17 cellular contexts compared by ENCODE assay signal in the genomic region with DNA sequence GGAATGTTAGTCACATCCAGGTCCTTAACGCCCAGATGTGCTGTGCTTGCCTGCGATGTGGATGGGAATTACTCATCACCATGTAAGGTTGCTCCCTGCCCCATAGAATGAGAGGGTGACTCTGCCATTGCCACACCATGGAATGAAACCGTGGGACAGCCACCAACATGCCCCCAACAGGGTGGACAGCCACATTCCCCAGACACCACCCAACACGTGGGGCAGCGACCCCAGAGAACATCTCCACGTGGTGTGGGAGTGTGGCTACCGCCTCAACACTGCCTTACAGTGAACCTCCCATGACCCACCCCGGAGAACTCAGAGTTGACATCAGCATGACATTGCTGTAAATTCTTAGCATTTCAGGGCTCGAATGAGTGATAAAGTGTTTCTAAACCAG. TPM values are rescaled to one million over a fixed set of nuclear protein-coding genes. Genes with fewer than 3 reads are reported as not detected.
"Had no signal": no experiment of that assay in that cellular context is flagged by ENCODE, and none has a peak within 500 bp of the region (broad histone marks: within the 10 kb centered on the region; RNA-seq: fewer than 3 reads in every experiment).

No MANE protein-coding gene starts in this region.

- H2AFZ ChIP-seq: neural progenitor cell had no signal

- FAIRE-seq: endometrium, islet of Langerhans had no signal

- H3K4me3 ChIP-seq: ascending aorta, breast epithelium, dorsolateral prefrontal cortex, esophagus muscularis mucosa, lung, neural progenitor cell, thoracic aorta had no signal

- H3K27ac Mint-ChIP-seq: activated CD4-positive, alpha-beta T cell treated with anti-CD3 and anti-CD28 coated beads, Interleukin-2, amount 10 ng/mL, durations not matched to agents 7 days and 5 days; activated naive CD8-positive, alpha-beta T cell treated with anti-CD3 and anti-CD28 coated beads, Interleukin-2, amount 50 U/mL, for 24 hours; activated T-helper 17 cell treated with anti-CD3 and anti-CD28 coated beads, Interleukin-2, amount 50 U/mL, for 72 hours; neural progenitor cell; T-helper 17 cell had no signal

- H3K4me3 Mint-ChIP-seq: activated CD4-positive, alpha-beta T cell treated with anti-CD3 and anti-CD28 coated beads, Interleukin-2, amount 10 ng/mL, durations not matched to agents 7 days and 5 days; activated naive CD8-positive, alpha-beta T cell treated with anti-CD3 and anti-CD28 coated beads, Interleukin-2, amount 50 U/mL, for 24 hours; activated T-helper 17 cell treated with anti-CD3 and anti-CD28 coated beads, Interleukin-2, amount 50 U/mL, for 72 hours; neural progenitor cell; T-helper 17 cell had no signal

- H3K9me3 Mint-ChIP-seq: activated CD4-positive, alpha-beta T cell treated with anti-CD3 and anti-CD28 coated beads, Interleukin-2, amount 10 ng/mL, durations not matched to agents 7 days and 5 days; activated naive CD8-positive, alpha-beta T cell treated with anti-CD3 and anti-CD28 coated beads, Interleukin-2, amount 50 U/mL, for 24 hours; activated T-helper 17 cell treated with anti-CD3 and anti-CD28 coated beads, Interleukin-2, amount 50 U/mL, for 72 hours had no signal

- H3K4me2 ChIP-seq: neural progenitor cell had no signal

- H3K36me3 ChIP-seq: ascending aorta, breast epithelium, esophagus muscularis mucosa, neural progenitor cell, thoracic aorta had no signal

- ATAC-seq: activated naive CD8-positive, alpha-beta T cell treated with anti-CD3 and anti-CD28 coated beads, Interleukin-2, amount 50 U/mL, for 24 hours; activated T-helper 17 cell treated with anti-CD3 and anti-CD28 coated beads, Interleukin-2, amount 50 U/mL, for 72 hours; T-helper 17 cell had no signal

- DNase-seq: activated CD4-positive, alpha-beta T cell treated with anti-CD3 and anti-CD28 coated beads, Interleukin-2, amount 10 ng/mL, durations not matched to agents 7 days and 5 days; activated naive CD4-positive, alpha-beta T cell treated with Interleukin-2 at 50 U/mL for 16 hours; activated naive CD8-positive, alpha-beta T cell treated with anti-CD3 and anti-CD28 coated beads, Interleukin-2, amount 50 U/mL, for 24 hours; dorsolateral prefrontal cortex; midbrain; stimulated activated CD4-positive, alpha-beta T cell treated with anti-CD3 and anti-CD28 coated beads, Interleukin-1b, Interleukin-23, amount 100 ng/mL, for 48 hours; T-helper 17 cell had no signal

- H3K4me1 Mint-ChIP-seq: activated CD4-positive, alpha-beta T cell treated with anti-CD3 and anti-CD28 coated beads, Interleukin-2, amount 10 ng/mL, durations not matched to agents 7 days and 5 days; neural progenitor cell; T-helper 17 cell had no signal

- H3K4me1 ChIP-seq: ascending aorta, breast epithelium, esophagus muscularis mucosa, neural progenitor cell had no signal

- H3K27me3 ChIP-seq: ascending aorta, breast epithelium, neural progenitor cell had no signal

- H3K36me3 Mint-ChIP-seq: neural progenitor cell had no signal

- H3K9me3 ChIP-seq: breast epithelium, esophagus muscularis mucosa, thoracic aorta had no signal

- H3K27ac ChIP-seq: ascending aorta, breast epithelium, dorsolateral prefrontal cortex, esophagus muscularis mucosa, neural progenitor cell, thoracic aorta had no signal

RNA-seq across cellular contexts. Expression of a gene that starts 31.9 kb away (rescaled TPM):
- total RNA-seq: activated CD4-positive, alpha-beta T cell treated with anti-CD3 and anti-CD28 coated beads, Interleukin-2, amount 10 ng/mL, durations not matched to agents 7 days and 5 days; activated T-helper 17 cell treated with anti-CD3 and anti-CD28 coated beads, Interleukin-2, amount 50 U/mL, for 72 hours; osteocyte; T-helper 17 cell had no signal
